Comparison of ENCODE assay signal across 22 cellular contexts in genomic region chr13:99553033-99553432, GRCh38.
"Had no signal": no experiment of that assay in that cellular context is flagged by ENCODE, and none has a peak within 500 bp of the region (broad histone marks: within the 10 kb centered on the region; RNA-seq: fewer than 3 reads in every experiment).

No MANE protein-coding gene starts in this region.

- H3K9me3 Mint-ChIP-seq: activated naive CD8-positive, alpha-beta T cell treated with anti-CD3 and anti-CD28 coated beads for 36 hours; activated T-cell treated with anti-CD3 and anti-CD28 coated beads, Interleukin-2, amount 50 U/mL, for 4 hours; activated T-helper 2 cell treated with anti-CD3 and anti-CD28 coated beads, Interferon-gamma antibody, Interleukin-2, Interleukin-4, amounts not matched to agents 10 μg/mL and 5 μg/mL and 100 μg/mL, durations not matched to agents 14 hours and 24 hours and 36 hours; immature natural killer cell; naive thymus-derived CD8-positive, alpha-beta T cell; stimulated activated naive CD8-positive, alpha-beta T cell treated with anti-CD3 and anti-CD28 coated beads, Interleukin-15, Interleukin-2, amounts not matched to agents 100 ng/mL and 50 ng/mL, for 24 hours had no signal

- H3K27ac Mint-ChIP-seq: activated naive CD8-positive, alpha-beta T cell treated with anti-CD3 and anti-CD28 coated beads for 36 hours; activated T-helper 2 cell treated with anti-CD3 and anti-CD28 coated beads, Interferon-gamma antibody, Interleukin-2, Interleukin-4, amounts not matched to agents 10 μg/mL and 5 μg/mL and 100 μg/mL, durations not matched to agents 14 hours and 24 hours and 36 hours; stimulated activated naive CD8-positive, alpha-beta T cell treated with anti-CD3 and anti-CD28 coated beads, Interleukin-15, Interleukin-2, amounts not matched to agents 100 ng/mL and 50 ng/mL, for 24 hours had no signal

- H3K27me3 Mint-ChIP-seq: activated naive CD8-positive, alpha-beta T cell treated with anti-CD3 and anti-CD28 coated beads for 36 hours; naive thymus-derived CD8-positive, alpha-beta T cell; stimulated activated naive CD8-positive, alpha-beta T cell treated with anti-CD3 and anti-CD28 coated beads, Interleukin-15, Interleukin-2, amounts not matched to agents 100 ng/mL and 50 ng/mL, for 24 hours had no signal

- FAIRE-seq: TTC549 had no signal

- H3K4me3 ChIP-seq: body of pancreas, cardiac muscle cell, hepatocyte, left ventricle myocardium inferior, prostate gland, right atrium auricular region, spleen, tibial nerve had no signal

- H3K4me1 ChIP-seq: body of pancreas, prostate gland, right atrium auricular region, tibial nerve had no signal

- ATAC-seq: activated T-cell treated with anti-CD3 and anti-CD28 coated beads, Interleukin-2, amount 50 U/mL, for 4 hours; body of pancreas; naive thymus-derived CD8-positive, alpha-beta T cell had no signal

- DNase-seq: activated CD8-positive, alpha-beta memory T cell treated with anti-CD3 and anti-CD28 coated beads, Interleukin-2, amount 50 U/mL, for 48 hours; activated naive CD4-positive, alpha-beta T cell; activated naive CD8-positive, alpha-beta T cell treated with anti-CD3 and anti-CD28 coated beads for 36 hours; activated T-cell treated with anti-CD3 and anti-CD28 coated beads, Interleukin-2, amount 50 U/mL, for 4 hours; amniotic stem cell; erythroblast; foreskin fibroblast; glutamatergic neuron; immature natural killer cell; left ventricle myocardium inferior; naive thymus-derived CD8-positive, alpha-beta T cell; spleen; stimulated activated CD4-positive, alpha-beta T cell treated with anti-CD3 and anti-CD28 coated beads, Interleukin-4, amount 100 ng/mL, for 24 hours had no signal

- H3K9me3 ChIP-seq: body of pancreas, left ventricle myocardium inferior, prostate gland, right atrium auricular region, spleen, tibial nerve had no signal

- H3K36me3 ChIP-seq: prostate gland had no signal

- H3K4me3 Mint-ChIP-seq: activated naive CD8-positive, alpha-beta T cell treated with anti-CD3 and anti-CD28 coated beads for 36 hours; activated T-cell treated with anti-CD3 and anti-CD28 coated beads, Interleukin-2, amount 50 U/mL, for 4 hours; immature natural killer cell; naive thymus-derived CD8-positive, alpha-beta T cell; stimulated activated naive CD8-positive, alpha-beta T cell treated with anti-CD3 and anti-CD28 coated beads, Interleukin-15, Interleukin-2, amounts not matched to agents 100 ng/mL and 50 ng/mL, for 24 hours had no signal

- H3K27me3 ChIP-seq: body of pancreas, cardiac muscle cell, hepatocyte, right atrium auricular region, spleen, tibial nerve had no signal

- H3K27ac ChIP-seq: body of pancreas, cardiac muscle cell, left ventricle myocardium inferior, prostate gland, right atrium auricular region, spleen, tibial nerve had no signal
